In the genomic region with DNA sequence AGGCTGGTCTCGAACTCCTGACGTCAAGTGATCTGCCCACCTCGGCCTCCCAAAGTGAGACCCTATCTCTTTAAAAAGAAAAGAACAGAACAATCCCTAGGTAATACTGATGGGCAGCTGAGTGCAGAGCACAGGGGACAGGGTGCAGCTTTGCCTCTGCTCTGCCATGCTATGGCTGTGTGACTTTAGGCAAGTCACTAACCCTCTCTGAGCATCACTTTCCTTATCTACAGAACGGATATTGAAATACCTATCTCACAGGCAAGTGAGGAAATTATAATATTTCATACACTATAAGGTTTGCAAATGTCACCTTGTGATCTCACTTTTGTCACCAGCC, we compare ENCODE assay signal across 1 cellular context.
A peak's percentile ranks its signal among the peaks of the same experiment; 100 is the strongest.
TF ChIP-seq lines count a peak whose summit lies in the region.

No MANE protein-coding gene starts in this region.

TF ChIP-seq in K562, 482 proteins besides CTCF, POLR2A, EP300 and RAD21 (continues in another document):
- TF ChIP-seq ZNF212 (CRISPR knock-in tag; IDR thresholded peaks at IDR 0.05) (no peak), SIX5 (IDR thresholded peaks at IDR 0.05; ENCODE audit: borderline replicate concordance in 1 of 2, insufficient read depth in 1 of 2, low read depth in 1 of 2, low read length in 2 of 2) (no peak), ZBTB7A (IDR thresholded peaks at IDR 0.05; ENCODE audit: borderline replicate concordance, control insufficient read depth, low read depth, low read length) (no peak), DDX20 (tag; IDR thresholded peaks at IDR 0.05; ENCODE audit: low read depth) (no peak), ZNF431 (CRISPR knock-in tag; IDR thresholded peaks at IDR 0.05) (no peak), PPARD (CRISPR knock-in tag; IDR thresholded peaks at IDR 0.05) (no peak), RCOR1 (IDR thresholded peaks at IDR 0.05; ENCODE audit: borderline replicate concordance in 1 of 2, low read depth in 2 of 2, low read length in 2 of 2) (peak in 1 of 2 experiments; percentile 46; a peak in 2 of 4 replicates), ATF1 (CRISPR knock-in tag; IDR thresholded peaks at IDR 0.05) (no peak), ATF1 (tag; IDR thresholded peaks at IDR 0.05) (no peak), POLR2B (IDR thresholded peaks at IDR 0.05; ENCODE audit: low read depth, partially characterized antibody) (no peak), ETV1 (tag; conservative IDR thresholded peaks at IDR 0.05; ENCODE audit: low read depth) (no peak), RBM39 (optimal IDR thresholded peaks at IDR 0.05; ENCODE audit: low read depth, low read length) (no peak), ADNP (tag; IDR thresholded peaks at IDR 0.05) (peak; percentile 83), HDAC2 (IDR thresholded peaks at IDR 0.05) (peak; percentile 84), RBM25 (IDR thresholded peaks at IDR 0.05; ENCODE audit: low read depth, low read length, severe bottlenecking) (peak; percentile 92), EWSR1 (IDR thresholded peaks at IDR 0.05; ENCODE audit: borderline replicate concordance, low read depth, partially characterized antibody) (no peak), KAT2B (IDR thresholded peaks at IDR 0.05; ENCODE audit: low read depth, low read length) (no peak), ZNF263 (CRISPR knock-in tag; IDR thresholded peaks at IDR 0.05; ENCODE audit: borderline replicate concordance) (no peak), YBX1 (IDR thresholded peaks at IDR 0.05) (no peak), KDM1A (IDR thresholded peaks at IDR 0.05) (peak; percentile 75 to 85), BCOR (IDR thresholded peaks at IDR 0.05) (peak; percentile 96), TBP (optimal IDR thresholded peaks at IDR 0.05; ENCODE audit: low read depth, low read length) (no peak), ETV5 (CRISPR knock-in tag; IDR thresholded peaks at IDR 0.05; ENCODE audit: low read depth) (no peak), PHB (CRISPR knock-in tag; IDR thresholded peaks at IDR 0.05) (no peak), SMARCA5 (IDR thresholded peaks at IDR 0.05) (peak; percentile 69; the same call in 1 of the 2 replicates), NEUROD1 (IDR thresholded peaks at IDR 0.05; ENCODE audit: borderline replicate concordance, low read depth, low read length, partially characterized antibody) (no peak), NR2F6 (CRISPR knock-in tag; IDR thresholded peaks at IDR 0.05) (no peak), BRD9 (IDR thresholded peaks at IDR 0.05; ENCODE audit: low read depth, partially characterized antibody) (peak; percentile 37), IRF2 (CRISPR knock-in tag; IDR thresholded peaks at IDR 0.05) (no peak), WHSC1 (IDR thresholded peaks at IDR 0.05; ENCODE audit: low read length) (no peak), KLF6 (CRISPR knock-in tag; IDR thresholded peaks at IDR 0.05; ENCODE audit: borderline replicate concordance) (no peak)
- TF ChIP-seq, protein P1, sequence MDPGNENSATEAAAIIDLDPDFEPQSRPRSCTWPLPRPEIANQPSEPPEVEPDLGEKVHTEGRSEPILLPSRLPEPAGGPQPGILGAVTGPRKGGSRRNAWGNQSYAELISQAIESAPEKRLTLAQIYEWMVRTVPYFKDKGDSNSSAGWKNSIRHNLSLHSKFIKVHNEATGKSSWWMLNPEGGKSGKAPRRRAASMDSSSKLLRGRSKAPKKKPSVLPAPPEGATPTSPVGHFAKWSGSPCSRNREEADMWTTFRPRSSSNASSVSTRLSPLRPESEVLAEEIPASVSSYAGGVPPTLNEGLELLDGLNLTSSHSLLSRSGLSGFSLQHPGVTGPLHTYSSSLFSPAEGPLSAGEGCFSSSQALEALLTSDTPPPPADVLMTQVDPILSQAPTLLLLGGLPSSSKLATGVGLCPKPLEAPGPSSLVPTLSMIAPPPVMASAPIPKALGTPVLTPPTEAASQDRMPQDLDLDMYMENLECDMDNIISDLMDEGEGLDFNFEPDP (CRISPR knock-in tag; IDR thresholded peaks at IDR 0.05) = no peak
- TF ChIP-seq, protein P2, sequence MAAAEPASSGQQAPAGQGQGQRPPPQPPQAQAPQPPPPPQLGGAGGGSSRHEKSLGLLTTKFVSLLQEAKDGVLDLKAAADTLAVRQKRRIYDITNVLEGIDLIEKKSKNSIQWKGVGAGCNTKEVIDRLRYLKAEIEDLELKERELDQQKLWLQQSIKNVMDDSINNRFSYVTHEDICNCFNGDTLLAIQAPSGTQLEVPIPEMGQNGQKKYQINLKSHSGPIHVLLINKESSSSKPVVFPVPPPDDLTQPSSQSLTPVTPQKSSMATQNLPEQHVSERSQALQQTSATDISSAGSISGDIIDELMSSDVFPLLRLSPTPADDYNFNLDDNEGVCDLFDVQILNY (CRISPR knock-in tag; IDR thresholded peaks at IDR 0.05) = no peak
- TF ChIP-seq, protein P3, sequence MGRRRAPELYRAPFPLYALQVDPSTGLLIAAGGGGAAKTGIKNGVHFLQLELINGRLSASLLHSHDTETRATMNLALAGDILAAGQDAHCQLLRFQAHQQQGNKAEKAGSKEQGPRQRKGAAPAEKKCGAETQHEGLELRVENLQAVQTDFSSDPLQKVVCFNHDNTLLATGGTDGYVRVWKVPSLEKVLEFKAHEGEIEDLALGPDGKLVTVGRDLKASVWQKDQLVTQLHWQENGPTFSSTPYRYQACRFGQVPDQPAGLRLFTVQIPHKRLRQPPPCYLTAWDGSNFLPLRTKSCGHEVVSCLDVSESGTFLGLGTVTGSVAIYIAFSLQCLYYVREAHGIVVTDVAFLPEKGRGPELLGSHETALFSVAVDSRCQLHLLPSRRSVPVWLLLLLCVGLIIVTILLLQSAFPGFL (CRISPR knock-in tag; IDR thresholded peaks at IDR 0.05) = no peak
- TF ChIP-seq, protein P4, sequence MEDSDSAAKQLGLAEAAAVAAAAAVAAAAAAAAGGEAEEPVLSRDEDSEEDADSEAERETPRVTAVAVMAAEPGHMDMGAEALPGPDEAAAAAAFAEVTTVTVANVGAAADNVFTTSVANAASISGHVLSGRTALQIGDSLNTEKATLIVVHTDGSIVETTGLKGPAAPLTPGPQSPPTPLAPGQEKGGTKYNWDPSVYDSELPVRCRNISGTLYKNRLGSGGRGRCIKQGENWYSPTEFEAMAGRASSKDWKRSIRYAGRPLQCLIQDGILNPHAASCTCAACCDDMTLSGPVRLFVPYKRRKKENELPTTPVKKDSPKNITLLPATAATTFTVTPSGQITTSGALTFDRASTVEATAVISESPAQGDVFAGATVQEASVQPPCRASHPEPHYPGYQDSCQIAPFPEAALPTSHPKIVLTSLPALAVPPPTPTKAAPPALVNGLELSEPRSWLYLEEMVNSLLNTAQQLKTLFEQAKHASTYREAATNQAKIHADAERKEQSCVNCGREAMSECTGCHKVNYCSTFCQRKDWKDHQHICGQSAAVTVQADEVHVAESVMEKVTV (CRISPR knock-in tag; IDR thresholded peaks at IDR 0.05) = no peak
- TF ChIP-seq, protein P5, sequence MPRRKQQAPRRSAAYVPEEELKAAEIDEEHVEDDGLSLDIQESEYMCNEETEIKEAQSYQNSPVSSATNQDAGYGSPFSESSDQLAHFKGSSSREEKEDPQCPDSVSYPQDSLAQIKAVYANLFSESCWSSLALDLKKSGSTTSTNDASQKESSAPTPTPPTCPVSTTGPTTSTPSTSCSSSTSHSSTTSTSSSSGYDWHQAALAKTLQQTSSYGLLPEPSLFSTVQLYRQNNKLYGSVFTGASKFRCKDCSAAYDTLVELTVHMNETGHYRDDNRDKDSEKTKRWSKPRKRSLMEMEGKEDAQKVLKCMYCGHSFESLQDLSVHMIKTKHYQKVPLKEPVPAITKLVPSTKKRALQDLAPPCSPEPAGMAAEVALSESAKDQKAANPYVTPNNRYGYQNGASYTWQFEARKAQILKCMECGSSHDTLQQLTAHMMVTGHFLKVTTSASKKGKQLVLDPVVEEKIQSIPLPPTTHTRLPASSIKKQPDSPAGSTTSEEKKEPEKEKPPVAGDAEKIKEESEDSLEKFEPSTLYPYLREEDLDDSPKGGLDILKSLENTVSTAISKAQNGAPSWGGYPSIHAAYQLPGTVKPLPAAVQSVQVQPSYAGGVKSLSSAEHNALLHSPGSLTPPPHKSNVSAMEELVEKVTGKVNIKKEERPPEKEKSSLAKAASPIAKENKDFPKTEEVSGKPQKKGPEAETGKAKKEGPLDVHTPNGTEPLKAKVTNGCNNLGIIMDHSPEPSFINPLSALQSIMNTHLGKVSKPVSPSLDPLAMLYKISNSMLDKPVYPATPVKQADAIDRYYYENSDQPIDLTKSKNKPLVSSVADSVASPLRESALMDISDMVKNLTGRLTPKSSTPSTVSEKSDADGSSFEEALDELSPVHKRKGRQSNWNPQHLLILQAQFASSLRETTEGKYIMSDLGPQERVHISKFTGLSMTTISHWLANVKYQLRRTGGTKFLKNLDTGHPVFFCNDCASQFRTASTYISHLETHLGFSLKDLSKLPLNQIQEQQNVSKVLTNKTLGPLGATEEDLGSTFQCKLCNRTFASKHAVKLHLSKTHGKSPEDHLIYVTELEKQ (CRISPR knock-in tag; IDR thresholded peaks at IDR 0.05) = no peak
- TF ChIP-seq, protein P6, sequence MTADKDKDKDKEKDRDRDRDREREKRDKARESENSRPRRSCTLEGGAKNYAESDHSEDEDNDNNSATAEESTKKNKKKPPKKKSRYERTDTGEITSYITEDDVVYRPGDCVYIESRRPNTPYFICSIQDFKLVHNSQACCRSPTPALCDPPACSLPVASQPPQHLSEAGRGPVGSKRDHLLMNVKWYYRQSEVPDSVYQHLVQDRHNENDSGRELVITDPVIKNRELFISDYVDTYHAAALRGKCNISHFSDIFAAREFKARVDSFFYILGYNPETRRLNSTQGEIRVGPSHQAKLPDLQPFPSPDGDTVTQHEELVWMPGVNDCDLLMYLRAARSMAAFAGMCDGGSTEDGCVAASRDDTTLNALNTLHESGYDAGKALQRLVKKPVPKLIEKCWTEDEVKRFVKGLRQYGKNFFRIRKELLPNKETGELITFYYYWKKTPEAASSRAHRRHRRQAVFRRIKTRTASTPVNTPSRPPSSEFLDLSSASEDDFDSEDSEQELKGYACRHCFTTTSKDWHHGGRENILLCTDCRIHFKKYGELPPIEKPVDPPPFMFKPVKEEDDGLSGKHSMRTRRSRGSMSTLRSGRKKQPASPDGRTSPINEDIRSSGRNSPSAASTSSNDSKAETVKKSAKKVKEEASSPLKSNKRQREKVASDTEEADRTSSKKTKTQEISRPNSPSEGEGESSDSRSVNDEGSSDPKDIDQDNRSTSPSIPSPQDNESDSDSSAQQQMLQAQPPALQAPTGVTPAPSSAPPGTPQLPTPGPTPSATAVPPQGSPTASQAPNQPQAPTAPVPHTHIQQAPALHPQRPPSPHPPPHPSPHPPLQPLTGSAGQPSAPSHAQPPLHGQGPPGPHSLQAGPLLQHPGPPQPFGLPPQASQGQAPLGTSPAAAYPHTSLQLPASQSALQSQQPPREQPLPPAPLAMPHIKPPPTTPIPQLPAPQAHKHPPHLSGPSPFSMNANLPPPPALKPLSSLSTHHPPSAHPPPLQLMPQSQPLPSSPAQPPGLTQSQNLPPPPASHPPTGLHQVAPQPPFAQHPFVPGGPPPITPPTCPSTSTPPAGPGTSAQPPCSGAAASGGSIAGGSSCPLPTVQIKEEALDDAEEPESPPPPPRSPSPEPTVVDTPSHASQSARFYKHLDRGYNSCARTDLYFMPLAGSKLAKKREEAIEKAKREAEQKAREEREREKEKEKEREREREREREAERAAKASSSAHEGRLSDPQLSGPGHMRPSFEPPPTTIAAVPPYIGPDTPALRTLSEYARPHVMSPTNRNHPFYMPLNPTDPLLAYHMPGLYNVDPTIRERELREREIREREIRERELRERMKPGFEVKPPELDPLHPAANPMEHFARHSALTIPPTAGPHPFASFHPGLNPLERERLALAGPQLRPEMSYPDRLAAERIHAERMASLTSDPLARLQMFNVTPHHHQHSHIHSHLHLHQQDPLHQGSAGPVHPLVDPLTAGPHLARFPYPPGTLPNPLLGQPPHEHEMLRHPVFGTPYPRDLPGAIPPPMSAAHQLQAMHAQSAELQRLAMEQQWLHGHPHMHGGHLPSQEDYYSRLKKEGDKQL (CRISPR knock-in tag; IDR thresholded peaks at IDR 0.05; ENCODE audit: borderline replicate concordance) = no peak
- TF ChIP-seq, protein P7, sequence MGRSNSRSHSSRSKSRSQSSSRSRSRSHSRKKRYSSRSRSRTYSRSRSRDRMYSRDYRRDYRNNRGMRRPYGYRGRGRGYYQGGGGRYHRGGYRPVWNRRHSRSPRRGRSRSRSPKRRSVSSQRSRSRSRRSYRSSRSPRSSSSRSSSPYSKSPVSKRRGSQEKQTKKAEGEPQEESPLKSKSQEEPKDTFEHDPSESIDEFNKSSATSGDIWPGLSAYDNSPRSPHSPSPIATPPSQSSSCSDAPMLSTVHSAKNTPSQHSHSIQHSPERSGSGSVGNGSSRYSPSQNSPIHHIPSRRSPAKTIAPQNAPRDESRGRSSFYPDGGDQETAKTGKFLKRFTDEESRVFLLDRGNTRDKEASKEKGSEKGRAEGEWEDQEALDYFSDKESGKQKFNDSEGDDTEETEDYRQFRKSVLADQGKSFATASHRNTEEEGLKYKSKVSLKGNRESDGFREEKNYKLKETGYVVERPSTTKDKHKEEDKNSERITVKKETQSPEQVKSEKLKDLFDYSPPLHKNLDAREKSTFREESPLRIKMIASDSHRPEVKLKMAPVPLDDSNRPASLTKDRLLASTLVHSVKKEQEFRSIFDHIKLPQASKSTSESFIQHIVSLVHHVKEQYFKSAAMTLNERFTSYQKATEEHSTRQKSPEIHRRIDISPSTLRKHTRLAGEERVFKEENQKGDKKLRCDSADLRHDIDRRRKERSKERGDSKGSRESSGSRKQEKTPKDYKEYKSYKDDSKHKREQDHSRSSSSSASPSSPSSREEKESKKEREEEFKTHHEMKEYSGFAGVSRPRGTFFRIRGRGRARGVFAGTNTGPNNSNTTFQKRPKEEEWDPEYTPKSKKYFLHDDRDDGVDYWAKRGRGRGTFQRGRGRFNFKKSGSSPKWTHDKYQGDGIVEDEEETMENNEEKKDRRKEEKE (IDR thresholded peaks at IDR 0.05; ENCODE audit: borderline replicate concordance in 1 of 2, control insufficient read depth in 1 of 2, low read depth in 2 of 2, low read length in 1 of 2) = no peak
- TF ChIP-seq, protein P8, sequence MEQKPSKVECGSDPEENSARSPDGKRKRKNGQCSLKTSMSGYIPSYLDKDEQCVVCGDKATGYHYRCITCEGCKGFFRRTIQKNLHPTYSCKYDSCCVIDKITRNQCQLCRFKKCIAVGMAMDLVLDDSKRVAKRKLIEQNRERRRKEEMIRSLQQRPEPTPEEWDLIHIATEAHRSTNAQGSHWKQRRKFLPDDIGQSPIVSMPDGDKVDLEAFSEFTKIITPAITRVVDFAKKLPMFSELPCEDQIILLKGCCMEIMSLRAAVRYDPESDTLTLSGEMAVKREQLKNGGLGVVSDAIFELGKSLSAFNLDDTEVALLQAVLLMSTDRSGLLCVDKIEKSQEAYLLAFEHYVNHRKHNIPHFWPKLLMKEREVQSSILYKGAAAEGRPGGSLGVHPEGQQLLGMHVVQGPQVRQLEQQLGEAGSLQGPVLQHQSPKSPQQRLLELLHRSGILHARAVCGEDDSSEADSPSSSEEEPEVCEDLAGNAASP (IDR thresholded peaks at IDR 0.05) = no peak
- TF ChIP-seq, protein P9, sequence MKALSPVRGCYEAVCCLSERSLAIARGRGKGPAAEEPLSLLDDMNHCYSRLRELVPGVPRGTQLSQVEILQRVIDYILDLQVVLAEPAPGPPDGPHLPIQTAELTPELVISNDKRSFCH (CRISPR knock-in tag; IDR thresholded peaks at IDR 0.05) = no peak
- TF ChIP-seq, protein P9 (tag; IDR thresholded peaks at IDR 0.05) = no peak
- TF ChIP-seq, protein P10, sequence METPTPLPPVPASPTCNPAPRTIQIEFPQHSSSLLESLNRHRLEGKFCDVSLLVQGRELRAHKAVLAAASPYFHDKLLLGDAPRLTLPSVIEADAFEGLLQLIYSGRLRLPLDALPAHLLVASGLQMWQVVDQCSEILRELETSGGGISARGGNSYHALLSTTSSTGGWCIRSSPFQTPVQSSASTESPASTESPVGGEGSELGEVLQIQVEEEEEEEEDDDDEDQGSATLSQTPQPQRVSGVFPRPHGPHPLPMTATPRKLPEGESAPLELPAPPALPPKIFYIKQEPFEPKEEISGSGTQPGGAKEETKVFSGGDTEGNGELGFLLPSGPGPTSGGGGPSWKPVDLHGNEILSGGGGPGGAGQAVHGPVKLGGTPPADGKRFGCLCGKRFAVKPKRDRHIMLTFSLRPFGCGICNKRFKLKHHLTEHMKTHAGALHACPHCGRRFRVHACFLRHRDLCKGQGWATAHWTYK (CRISPR knock-in tag; IDR thresholded peaks at IDR 0.05) = no peak
